In the genomic region with DNA sequence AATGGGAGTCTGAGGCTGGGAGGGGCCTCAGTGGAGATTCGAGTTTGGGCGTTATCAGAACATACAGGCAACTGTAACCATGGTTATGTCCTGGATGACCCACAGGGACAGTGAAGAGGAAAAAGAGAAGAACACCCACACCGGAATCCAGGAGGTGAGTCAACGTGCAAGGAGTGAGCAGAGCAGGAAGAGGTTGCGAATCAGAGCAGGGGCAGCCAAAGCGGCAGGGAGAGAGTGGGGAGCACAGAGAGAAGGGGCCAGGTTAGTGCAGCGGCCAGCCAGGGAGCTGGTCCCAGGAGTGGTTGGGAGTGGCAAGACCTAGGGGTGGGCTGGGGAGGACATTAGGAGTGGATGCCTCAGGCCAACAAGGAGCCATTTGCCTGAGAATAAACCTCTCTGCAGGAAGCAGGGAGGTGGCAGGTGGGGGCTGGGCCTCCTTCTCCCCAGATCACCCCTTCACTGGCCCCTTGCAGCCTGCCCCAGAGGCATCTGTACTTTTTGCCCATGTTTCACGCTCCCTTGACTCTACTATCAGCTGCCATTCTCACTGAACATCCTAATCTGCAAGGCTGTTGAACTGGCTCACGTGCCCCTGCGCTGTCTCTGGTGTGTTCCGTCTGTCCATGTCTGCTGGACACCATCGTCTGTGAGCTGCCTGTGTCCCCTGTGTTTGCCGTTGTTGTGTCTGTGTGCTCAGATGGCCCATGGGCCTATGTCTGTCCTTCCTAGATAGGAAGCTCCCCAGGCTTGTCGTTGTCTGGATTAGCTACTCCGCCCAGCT, we compare ENCODE assay signal across 1 cellular context.
TF ChIP-seq lines count a peak whose summit lies in the region.

No MANE protein-coding gene starts in this region.

TF ChIP-seq in SK-N-SH treated with all-trans-retinoic acid at 6 μM for 48 hours, 23 proteins besides CTCF, POLR2A, EP300 and RAD21 (continued from another document):
- TF ChIP-seq, protein P1, sequence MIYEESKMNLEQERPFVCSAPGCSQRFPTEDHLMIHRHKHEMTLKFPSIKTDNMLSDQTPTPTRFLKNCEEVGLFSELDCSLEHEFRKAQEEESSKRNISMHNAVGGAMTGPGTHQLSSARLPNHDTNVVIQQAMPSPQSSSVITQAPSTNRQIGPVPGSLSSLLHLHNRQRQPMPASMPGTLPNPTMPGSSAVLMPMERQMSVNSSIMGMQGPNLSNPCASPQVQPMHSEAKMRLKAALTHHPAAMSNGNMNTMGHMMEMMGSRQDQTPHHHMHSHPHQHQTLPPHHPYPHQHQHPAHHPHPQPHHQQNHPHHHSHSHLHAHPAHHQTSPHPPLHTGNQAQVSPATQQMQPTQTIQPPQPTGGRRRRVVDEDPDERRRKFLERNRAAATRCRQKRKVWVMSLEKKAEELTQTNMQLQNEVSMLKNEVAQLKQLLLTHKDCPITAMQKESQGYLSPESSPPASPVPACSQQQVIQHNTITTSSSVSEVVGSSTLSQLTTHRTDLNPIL (CRISPR knock-in tag; IDR thresholded peaks at IDR 0.05; ENCODE audit: low read depth) = no peak
- TF ChIP-seq ZC3H10 (CRISPR knock-in tag; IDR thresholded peaks at IDR 0.05) (no peak), SNAI2 (CRISPR knock-in tag; IDR thresholded peaks at IDR 0.05) (no peak), ARNTL (CRISPR knock-in tag; IDR thresholded peaks at IDR 0.05; ENCODE audit: borderline replicate concordance, low read depth) (no peak)
